ENCODE assay signal across 8 cellular contexts in genomic region chr10:56771343-56771742, GRCh38.
"Had no signal": no experiment of that assay in that cellular context is flagged by ENCODE, and none has a peak within 500 bp of the region (broad histone marks: within the 10 kb centered on the region; RNA-seq: fewer than 3 reads in every experiment).

No MANE protein-coding gene starts in this region.

- H3K36me3 ChIP-seq: HAP-1 had no signal

- H2AFZ ChIP-seq: GM23248 had no signal

- H3K4me3 ChIP-seq: GM23248, HAP-1 had no signal

- ATAC-seq: HCT116 had no signal

- H3K4me1 ChIP-seq: HAP-1 had no signal

- DNase-seq: GM23248, GOT3, H7, HFFc6, IMR-90 had no signal

- H3K27ac ChIP-seq: GM23248, HL-60 had no signal

- H3K9ac ChIP-seq: GM23248 had no signal
